ENCODE assay signal across 15 cellular contexts in the genomic region with DNA sequence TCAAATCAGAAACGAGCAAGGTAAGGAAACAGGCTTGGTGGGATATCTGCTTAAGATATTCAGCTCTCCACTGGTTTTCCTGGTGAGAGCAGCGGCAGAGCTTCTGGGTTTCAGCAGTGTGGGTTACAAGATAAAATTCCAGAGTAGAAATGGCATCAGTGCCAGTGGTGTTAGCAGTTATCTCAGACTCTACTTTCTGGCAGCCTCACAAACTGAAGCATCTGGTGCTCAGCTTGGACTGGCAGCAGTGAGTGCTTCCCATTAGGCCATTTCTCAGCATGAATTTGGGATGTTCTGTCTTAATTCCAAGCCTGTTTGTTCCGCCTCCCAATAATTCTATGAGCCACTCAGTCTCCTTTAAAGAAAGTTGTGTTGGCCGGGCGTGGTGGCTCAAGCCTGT. TPM values are rescaled to one million over a fixed set of nuclear protein-coding genes. Genes with fewer than 3 reads are reported as not detected.
A peak's percentile ranks its signal among the peaks of the same experiment; 100 is the strongest.
DNase-seq lines count a peak whose midpoint lies in the region; ATAC-seq and TF ChIP-seq lines count a peak whose summit lies in the region.
"Had no signal": no experiment of that assay in that cellular context is flagged by ENCODE, and none has a peak within 500 bp of the region (broad histone marks: within the 10 kb centered on the region; RNA-seq: fewer than 3 reads in every experiment).

No MANE protein-coding gene starts in this region.

- H2BK15ac ChIP-seq in H9 (ENCODE audit: low read depth, low read length): no peak overlapping the region

- H2BK12ac ChIP-seq in H9 (ENCODE audit: insufficient read length, low read depth, low read length): no peak overlapping the region

- H3K23ac ChIP-seq in H9 (ENCODE audit: insufficient read length, low read depth, low read length): no peak overlapping the region

- H3K27ac ChIP-seq in CD4-positive, alpha-beta memory T cell (ENCODE audit: low read depth, low read length): no peak overlapping the region
- no peak overlapping the region for H3K27ac ChIP-seq in H9 (ENCODE audit: insufficient read length, low read depth, low read length)
- H3K27ac ChIP-seq in mesodermal cell (ENCODE audit: low read depth, low read length, severe bottlenecking): peak overlapping the region; percentile 24
- H3K27ac ChIP-seq: psoas muscle had no signal

- H3K4ac ChIP-seq in H9 (ENCODE audit: low read depth, low read length): no peak overlapping the region

- no peaks in the 10 kb centered on the region for H4K20me1 ChIP-seq in H9 (ENCODE audit: control insufficient read depth, insufficient read depth, insufficient read length)

- H3T11ph ChIP-seq in H9 (ENCODE audit: low read length): no peak overlapping the region

- H2BK20ac ChIP-seq in H9 (ENCODE audit: low read depth, low read length, poor library complexity, severe bottlenecking): no peak overlapping the region

- H2BK120ac ChIP-seq in H9 (ENCODE audit: low read depth, low read length, poor library complexity, severe bottlenecking): no peak overlapping the region

- H2AK5ac ChIP-seq in H9 (ENCODE audit: insufficient read length, low read length): no peak overlapping the region

- ATAC-seq in omental fat pad (ENCODE audit: low FRiP score): no peak
- ATAC-seq in HG03039 (IDR thresholded peaks at IDR 0.05; ENCODE audit: unreplicated experiment): no peak
- ATAC-seq: psoas muscle had no signal

- no peak overlapping the region for H3K14ac ChIP-seq in H9 (ENCODE audit: insufficient read depth, low read length)

- no peak overlapping the region for H3K4me3 ChIP-seq in CD4-positive, alpha-beta memory T cell (ENCODE audit: low read length in 2 of 2)
- H3K4me3 ChIP-seq in mesodermal cell (ENCODE audit: extremely low read depth, insufficient read depth, low read length, poor library complexity, severe bottlenecking): no peak overlapping the region
- H3K4me3 ChIP-seq: psoas muscle had no signal

- peaks cover 42 to 75% of the 10 kb centered on the region in 2 donors for H3K36me3 Mint-ChIP-seq in CD4-positive, alpha-beta memory T cell
- peaks cover 8 to 78% (median 18%) of the 10 kb centered on the region in 3 experiments; a peak in 6 of 7 replicates for H3K36me3 Mint-ChIP-seq in H9 (ENCODE audit: insufficient read depth in 1 of 3, low read depth in 3 of 3)

- no peaks in the 10 kb centered on the region for H3K27me3 ChIP-seq in CD4-positive, alpha-beta memory T cell (ENCODE audit: insufficient read depth, low read length)
- no peaks in the 10 kb centered on the region for H3K27me3 ChIP-seq in H9 (ENCODE audit: insufficient read depth, low read length)

- H3K9ac ChIP-seq in H9 (ENCODE audit: extremely low read depth, insufficient read length, low read length): no peak overlapping the region

- intact Hi-C loops in CD4-positive, alpha-beta memory T cell (cut with micrococcal nuclease): loop anchor here (5.0 kb wide), 1 partner anchor 865 kb away; a partner anchor contains a TSS

- peaks cover 55 to 89% (median 75%) of the 10 kb centered on the region in 4 donors for H3K4me1 Mint-ChIP-seq in CD4-positive, alpha-beta memory T cell
- H3K4me1 Mint-ChIP-seq in H9: peaks cover 1 to 19% of the 10 kb centered on the region in 2 experiments; a peak in 3 of 4 replicates

- no peak overlapping the region for H4K91ac ChIP-seq in H9 (ENCODE audit: insufficient read length, low read depth, low read length)

- no peak overlapping the region for H4K8ac ChIP-seq in H9 (replicated peaks; ENCODE audit: insufficient read length, low read depth, low read length)

- no peak overlapping the region for H4K5ac ChIP-seq in H9 (ENCODE audit: insufficient read length, low read depth, low read length)

- H3K18ac ChIP-seq in H9 (ENCODE audit: insufficient read length, low read depth, low read length): no peak overlapping the region

- H3K27me3 Mint-ChIP-seq in CD4-positive, alpha-beta memory T cell: no peaks in the 10 kb centered on the region
- H3K27me3 Mint-ChIP-seq in H9 (ENCODE audit: low read depth): no peaks in the 10 kb centered on the region
- H3K27me3 Mint-ChIP-seq: activated naive CD8-positive, alpha-beta T cell treated with anti-CD3 and anti-CD28 coated beads, Interleukin-2, amount 10 ng/mL, durations not matched to agents 7 days and 5 days had no signal

- H3K23me2 ChIP-seq in H9 (ENCODE audit: insufficient read length, low read depth, low read length, poor library complexity, severe bottlenecking): no peaks in the 10 kb centered on the region

- H3K36me3 ChIP-seq in CD4-positive, alpha-beta memory T cell (ENCODE audit: insufficient read depth, low read length): peaks cover 32% of the 10 kb centered on the region
- peaks cover 81% of the 10 kb centered on the region for H3K36me3 ChIP-seq in mesodermal cell (ENCODE audit: control insufficient read depth, insufficient read depth, low read length)

- no peaks in the 10 kb centered on the region for H3K9me3 ChIP-seq in CD4-positive, alpha-beta memory T cell (ENCODE audit: control insufficient read depth in 1 of 2, low read length in 2 of 2)
- H3K9me3 ChIP-seq in H9 (ENCODE audit: control insufficient read depth, low read depth, low read length): no peaks in the 10 kb centered on the region
- H3K9me3 ChIP-seq in mesodermal cell (ENCODE audit: control insufficient read depth, low read length): no peaks in the 10 kb centered on the region
- H3K9me3 ChIP-seq: psoas muscle had no signal

- H3K4me1 ChIP-seq in CD4-positive, alpha-beta memory T cell (ENCODE audit: insufficient read depth, low read length): peaks cover 95% of the 10 kb centered on the region
- no peaks in the 10 kb centered on the region for H3K4me1 ChIP-seq in H9 (ENCODE audit: insufficient read depth, low read length)
- H3K4me1 ChIP-seq in mesodermal cell (ENCODE audit: control insufficient read depth, insufficient read depth, low read length, poor library complexity, severe bottlenecking): peaks cover 46% of the 10 kb centered on the region

- no peak overlapping the region for H3K56ac ChIP-seq in H9 (ENCODE audit: insufficient read length, low read depth, low read length)

- H2AFZ ChIP-seq in H9 (ENCODE audit: low read length): no peak overlapping the region

- H3K9me3 Mint-ChIP-seq in CD4-positive, alpha-beta memory T cell: no peaks in the 10 kb centered on the region
- no peaks in the 10 kb centered on the region for H3K9me3 Mint-ChIP-seq in H9
- H3K9me3 Mint-ChIP-seq: activated naive CD8-positive, alpha-beta T cell treated with anti-CD3 and anti-CD28 coated beads, Interleukin-2, amount 10 ng/mL, durations not matched to agents 7 days and 5 days had no signal

- H3K27ac Mint-ChIP-seq in CD4-positive, alpha-beta memory T cell: peak overlapping the region in 6 of 7 donors; percentile 25 to 81 (median 58)
- peak overlapping the region in 2 of 3 experiments; percentile 19 to 21; a peak in 2 of 7 replicates for H3K27ac Mint-ChIP-seq in H9

- POLR2A ChIA-PET in CD4-positive, alpha-beta memory T cell (lab: Charles Lee; ENCODE audit: partially characterized antibody): interaction anchor here (1.8 to 3.8 kb wide), 2 partner anchors 8 to 12 kb away, joined by 9 to 15 read pairs; a partner anchor contains a TSS

- no peak overlapping the region for H3K4me3 Mint-ChIP-seq in CD4-positive, alpha-beta memory T cell
- H3K4me3 Mint-ChIP-seq in H9: no peak overlapping the region

- no peak overlapping the region for H3K4me2 ChIP-seq in H9 (ENCODE audit: insufficient read depth, insufficient read length, low read length)

- DNase-seq in CD4-positive, alpha-beta memory T cell: no peak
- no peak for DNase-seq in H9
- DNase-seq in cerebellum (ENCODE audit: low spot score): peak; percentile 66
- no peak for DNase-seq in NCI-H1930 (lab: John Stamatoyannopoulos, UW)
- DNase-seq in omental fat pad (ENCODE audit: low spot score): no peak
- DNase-seq: activated naive CD8-positive, alpha-beta T cell treated with anti-CD3 and anti-CD28 coated beads, Interleukin-2, amount 10 ng/mL, durations not matched to agents 7 days and 5 days; central memory CD4-positive, alpha-beta T cell; COR-L47; hippocampal formation; NCI-H1092; psoas muscle; stimulated activated CD4-positive, alpha-beta T cell treated with anti-CD3 and anti-CD28 coated beads, Interleukin-15, amount 100 ng/mL, for 24 hours had no signal

- CTCF ChIA-PET in CD4-positive, alpha-beta memory T cell (lab: Charles Lee; ENCODE audit: partially characterized antibody): interaction anchor here (7.0 kb wide), 1 partner anchor 13 kb away, joined by 52 read pairs; no protein-coding TSS in a partner anchor

- H3K79me1 ChIP-seq in H9 (ENCODE audit: insufficient read depth, low read depth, low read length, poor library complexity, severe bottlenecking): no peaks in the 10 kb centered on the region

- no CpG with 5 or more reads among the region's 5 CpGs for WGBS in H9 (ENCODE audit: extremely low coverage, insufficient read length, low lambda C conversion rate)
- WGBS in mesodermal cell (ENCODE audit: insufficient coverage in 2 of 2), 2 experiments: 92 to 94% methylated on average over 4 to 5 of the region's 5 CpGs

- H3K79me2 ChIP-seq in H9 (ENCODE audit: insufficient read depth, low read length): no peaks in the 10 kb centered on the region

- TF ChIP-seq CTCF in H9 (conservative IDR thresholded peaks at IDR 0.05) (no peak), omental fat pad (IDR thresholded peaks at IDR 0.05) (no peak)

- H2BK5ac ChIP-seq in H9 (ENCODE audit: insufficient read length, low read length): no peak overlapping the region

RNA-seq across cellular contexts. Expression of a gene that starts 6.9 kb away (rescaled TPM):
- 1 to 10 TPM; 1.6 to 2.3 TPM for total RNA-seq in CD4-positive, alpha-beta memory T cell
- 1 to 10 TPM in 1 of 2 donors, under 1 TPM in 1; 0.94 to 1.2 TPM for polyA plus RNA-seq in CD4-positive, alpha-beta memory T cell
- total RNA-seq in H9 (2021) (12.0 and 14.5 TPM in 2 replicates), cerebellum (2.2 TPM), omental fat pad (1 to 10 TPM in 1 of 4 donors, under 1 TPM in 3; 0.12 to 1.4 (median 0.54) TPM)
- 0.55 TPM for polyA plus RNA-seq in mesodermal cell (2013, experiment 1 of 2)
- 0.56 TPM for polyA plus RNA-seq in mesodermal cell (2013, experiment 2 of 2)

RNA-seq across cellular contexts. Expression of a gene that starts 7.4 kb away (rescaled TPM):
- 10 to 100 TPM; 52.8 to 54.7 TPM for total RNA-seq in CD4-positive, alpha-beta memory T cell
- 100 to 1,000 TPM; 154 to 207 TPM for polyA plus RNA-seq in CD4-positive, alpha-beta memory T cell
- total RNA-seq in H9 (2021): 114 and 116 TPM in 2 replicates
- total RNA-seq in cerebellum: 7.9 TPM
- polyA plus RNA-seq in mesodermal cell (2013, experiment 1 of 2): 350 TPM
- polyA plus RNA-seq in mesodermal cell (2013, experiment 2 of 2): 326 TPM
- 100 to 1,000 TPM in 2 of 4 donors, 10 to 100 TPM in 2; 63.9 to 116 (median 97.6) TPM for total RNA-seq in omental fat pad

RNA-seq across cellular contexts. Expression of a gene that starts 29.9 kb away (rescaled TPM):
- not detected for total RNA-seq in CD4-positive, alpha-beta memory T cell
- polyA plus RNA-seq in CD4-positive, alpha-beta memory T cell: not detected
- total RNA-seq in H9 (2021) (0.26 and 0.64 TPM in 2 replicates), cerebellum (9.1 TPM), omental fat pad (under 1 TPM in 3 of 4 donors, not detected in 1; 0.38 to 0.84 (median 0.60) TPM)
- polyA plus RNA-seq in mesodermal cell (2013, experiment 1 of 2): 0.63 TPM
- 0.56 TPM for polyA plus RNA-seq in mesodermal cell (2013, experiment 2 of 2)
- total RNA-seq: activated CD8-positive, alpha-beta memory T cell treated with anti-CD3 and anti-CD28 coated beads for 36 hours had no signal
